15 cellular contexts compared by ENCODE assay signal in the genomic region with DNA sequence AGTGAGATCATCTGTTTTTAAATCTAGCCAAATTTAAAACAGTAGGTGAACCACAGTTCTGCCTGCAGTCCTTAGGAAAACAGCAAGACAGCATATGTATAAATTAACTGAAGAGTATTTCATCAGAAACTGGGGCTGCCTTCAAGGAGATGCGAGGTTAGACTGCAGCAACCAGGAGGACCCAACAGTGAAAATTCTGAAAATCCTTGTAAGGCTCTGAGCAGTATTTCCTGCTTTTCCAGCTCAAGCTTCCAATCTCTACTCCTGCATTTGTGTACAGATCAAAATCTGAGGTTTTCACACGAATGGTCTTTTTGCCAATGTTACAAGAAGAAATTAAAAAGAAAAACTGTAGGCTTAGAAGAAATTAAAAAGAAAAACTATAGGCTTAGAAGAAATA. TPM values are rescaled to one million over a fixed set of nuclear protein-coding genes. Genes with fewer than 3 reads are reported as not detected.
A peak's percentile ranks its signal among the peaks of the same experiment; 100 is the strongest.
DNase-seq lines count a peak whose midpoint lies in the region; ATAC-seq and TF ChIP-seq lines count a peak whose summit lies in the region.
"Had no signal": no experiment of that assay in that cellular context is flagged by ENCODE, and none has a peak within 500 bp of the region (broad histone marks: within the 10 kb centered on the region; RNA-seq: fewer than 3 reads in every experiment).

No MANE protein-coding gene starts in this region.

- H3K4me3 ChIP-seq in CD8-positive, alpha-beta T cell (ENCODE audit: low read depth, low read length), result no peak overlapping the region
- H3K4me3 ChIP-seq in GM23338, result no peak overlapping the region
- H3K4me3 ChIP-seq in effector memory CD4-positive, alpha-beta T cell (ENCODE audit: insufficient read depth, low read depth, low read length, poor library complexity, severe bottlenecking), result no peak overlapping the region
- H3K4me3 ChIP-seq: SJCRH30 had no signal

- H2AFZ ChIP-seq in GM23338, result no peak overlapping the region

- H3K4me1 ChIP-seq in CD8-positive, alpha-beta T cell (ENCODE audit: insufficient read depth, low read length), result peaks cover 6% of the 10 kb centered on the region
- peaks cover 7% of the 10 kb centered on the region; the same call in 1 of the 2 replicates for H3K4me1 ChIP-seq in GM23338 (ENCODE audit: insufficient read depth)
- no peaks in the 10 kb centered on the region for H3K4me1 ChIP-seq in effector memory CD4-positive, alpha-beta T cell (ENCODE audit: control insufficient read depth, insufficient read depth, low read length, poor library complexity, severe bottlenecking)
- H3K4me1 ChIP-seq: SJCRH30 had no signal

- H4K20me1 ChIP-seq in GM23338 (replicated peaks; ENCODE audit: insufficient read depth), result no peaks in the 10 kb centered on the region

- H3K36me3 Mint-ChIP-seq in CD8-positive, alpha-beta T cell, result no peaks in the 10 kb centered on the region
- H3K36me3 Mint-ChIP-seq in GM23338 (ENCODE audit: low read depth), result no peaks in the 10 kb centered on the region

- no peak overlapping the region for H3K4me2 ChIP-seq in GM23338

- no peaks in the 10 kb centered on the region for H3K79me2 ChIP-seq in GM23338 (replicated peaks; ENCODE audit: insufficient read depth)

- no peaks in the 10 kb centered on the region for H3F3A ChIP-seq in GM23338 (replicated peaks; ENCODE audit: low read depth)

- H3K9me2 ChIP-seq in GM23338 (ENCODE audit: insufficient read depth), result no peaks in the 10 kb centered on the region

- H3K36me3 ChIP-seq in CD8-positive, alpha-beta T cell (ENCODE audit: insufficient read depth, low read length), result no peaks in the 10 kb centered on the region
- H3K36me3 ChIP-seq in GM23338 (ENCODE audit: insufficient read depth), result no peaks in the 10 kb centered on the region
- H3K36me3 ChIP-seq in effector memory CD4-positive, alpha-beta T cell (ENCODE audit: control insufficient read depth, insufficient read depth, low read length), result no peaks in the 10 kb centered on the region
- H3K36me3 ChIP-seq: SJCRH30 had no signal

- peak overlapping the region; percentile 8 for H3K27ac Mint-ChIP-seq in CD8-positive, alpha-beta T cell
- peak overlapping the region; percentile 62; the same call in 1 of the 2 replicates for H3K27ac Mint-ChIP-seq in GM23338
- H3K27ac Mint-ChIP-seq: CD4-positive, alpha-beta T cell; T-helper 1 cell treated with Interleukin-12 subunit alpha and Interleukin-12 subunit beta and Interleukin-4 antibody, amounts not matched to agents 30 μg/mL and 1 μg/mL, for 36 hours had no signal

- peaks cover 9% of the 10 kb centered on the region for H3K4me1 Mint-ChIP-seq in CD8-positive, alpha-beta T cell (ENCODE audit: low read depth)
- peaks cover 9% of the 10 kb centered on the region; the same call in 2 of the 3 replicates for H3K4me1 Mint-ChIP-seq in GM23338

- CTCF ChIA-PET in CD8-positive, alpha-beta T cell (lab: Charles Lee), result no interaction called here

- ATAC-seq in CD8-positive, alpha-beta T cell, result no peak
- no peak for ATAC-seq in GM23338

- no peak for TF ChIP-seq CTCF in CD8-positive, alpha-beta T cell (IDR thresholded peaks at IDR 0.05)
- TF ChIP-seq CTCF in GM23338 (conservative IDR thresholded peaks at IDR 0.05; ENCODE audit: low read depth in 2 of 2), result no peak

- H3K4me3 Mint-ChIP-seq in CD8-positive, alpha-beta T cell, result no peak overlapping the region
- no peak overlapping the region for H3K4me3 Mint-ChIP-seq in GM23338
- H3K4me3 Mint-ChIP-seq: CD4-positive, alpha-beta T cell; T-helper 1 cell treated with Interleukin-12 subunit alpha and Interleukin-12 subunit beta and Interleukin-4 antibody, amounts not matched to agents 30 μg/mL and 1 μg/mL, for 36 hours had no signal

- POLR2A ChIA-PET in CD8-positive, alpha-beta T cell (lab: Charles Lee), result no interaction called here

- no peak overlapping the region for H3K27ac ChIP-seq in CD8-positive, alpha-beta T cell (ENCODE audit: low read depth, low read length)
- no peak overlapping the region for H3K27ac ChIP-seq in GM23338 (ENCODE audit: low read depth)
- H3K27ac ChIP-seq in effector memory CD4-positive, alpha-beta T cell (ENCODE audit: insufficient read depth, low read length, poor library complexity, severe bottlenecking), result no peak overlapping the region
- H3K27ac ChIP-seq: RWPE1, SJCRH30 had no signal

- no peaks in the 10 kb centered on the region for H3K27me3 ChIP-seq in CD8-positive, alpha-beta T cell (ENCODE audit: insufficient read depth, low read length)
- no peaks in the 10 kb centered on the region for H3K27me3 ChIP-seq in GM23338 (ENCODE audit: insufficient read depth)
- no peaks in the 10 kb centered on the region for H3K27me3 ChIP-seq in effector memory CD4-positive, alpha-beta T cell (replicated peaks; ENCODE audit: control insufficient read depth, insufficient read depth, low read length, poor library complexity, severe bottlenecking)
- H3K27me3 ChIP-seq: SJCRH30 had no signal

- H3K27me3 Mint-ChIP-seq in CD8-positive, alpha-beta T cell (ENCODE audit: low read depth), result no peaks in the 10 kb centered on the region
- H3K27me3 Mint-ChIP-seq in GM23338 (ENCODE audit: insufficient read depth, low read depth, poor library complexity), result no peaks in the 10 kb centered on the region
- H3K27me3 Mint-ChIP-seq: CD4-positive, alpha-beta T cell had no signal

- intact Hi-C loops in CD8-positive, alpha-beta T cell (cut with DNase I, micrococcal nuclease), result no loop called here

- no peaks in the 10 kb centered on the region for H3K9me3 Mint-ChIP-seq in CD8-positive, alpha-beta T cell
- H3K9me3 Mint-ChIP-seq in GM23338, result no peaks in the 10 kb centered on the region
- H3K9me3 Mint-ChIP-seq: CD4-positive, alpha-beta T cell; T-helper 1 cell treated with Interleukin-12 subunit alpha and Interleukin-12 subunit beta and Interleukin-4 antibody, amounts not matched to agents 30 μg/mL and 1 μg/mL, for 36 hours had no signal

- no peaks in the 10 kb centered on the region for H3K9me3 ChIP-seq in CD8-positive, alpha-beta T cell (ENCODE audit: low read length)
- H3K9me3 ChIP-seq in effector memory CD4-positive, alpha-beta T cell (ENCODE audit: control insufficient read depth, low read length), result no peaks in the 10 kb centered on the region
- H3K9me3 ChIP-seq: SJCRH30 had no signal

- DNase-seq in CD8-positive, alpha-beta T cell, result no peak
- DNase-seq in GM23338 (ENCODE audit: low spot score), result peak; percentile 10
- DNase-seq in NCI-H69 (lab: John Stamatoyannopoulos, UW), result peak; percentile 73
- peak; percentile 67 for DNase-seq in cerebellar cortex (ENCODE audit: low spot score)
- DNase-seq in AML-193 (lab: John Stamatoyannopoulos, UW), result no peak
- DNase-seq in effector memory CD4-positive, alpha-beta T cell, result no peak
- DNase-seq in NK-92 treated with Interleukin-12 subunit alpha and Interleukin-12 subunit beta, amount 100 ng/mL, for 24 hours (lab: John Stamatoyannopoulos, UW), result no peak
- no peak for DNase-seq in SIG-M5 (lab: John Stamatoyannopoulos, UW)
- DNase-seq: CD4-positive, alpha-beta T cell; DMS153; NCI-H1694 treated with DMSO at 0.1 percent for 48 hours; NCI-H526; SJCRH30 had no signal

TF ChIP-seq in GM23338, 12 proteins besides CTCF, POLR2A, EP300 and RAD21:
- no peak for TF ChIP-seq STAT1 (IDR thresholded peaks at IDR 0.05; ENCODE audit: unreplicated experiment)
- TF ChIP-seq JUNB (IDR thresholded peaks at IDR 0.05; ENCODE audit: unreplicated experiment), result no peak
- TF ChIP-seq, protein P1, sequence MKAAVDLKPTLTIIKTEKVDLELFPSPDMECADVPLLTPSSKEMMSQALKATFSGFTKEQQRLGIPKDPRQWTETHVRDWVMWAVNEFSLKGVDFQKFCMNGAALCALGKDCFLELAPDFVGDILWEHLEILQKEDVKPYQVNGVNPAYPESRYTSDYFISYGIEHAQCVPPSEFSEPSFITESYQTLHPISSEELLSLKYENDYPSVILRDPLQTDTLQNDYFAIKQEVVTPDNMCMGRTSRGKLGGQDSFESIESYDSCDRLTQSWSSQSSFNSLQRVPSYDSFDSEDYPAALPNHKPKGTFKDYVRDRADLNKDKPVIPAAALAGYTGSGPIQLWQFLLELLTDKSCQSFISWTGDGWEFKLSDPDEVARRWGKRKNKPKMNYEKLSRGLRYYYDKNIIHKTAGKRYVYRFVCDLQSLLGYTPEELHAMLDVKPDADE (IDR thresholded peaks at IDR 0.05), result no peak

RNA-seq across cellular contexts. Expression of a gene that starts 43.7 kb away (rescaled TPM):
- total RNA-seq in CD8-positive, alpha-beta T cell, result not detected
- 0.69 TPM in 1 of 2 replicates, not detected in the other for total RNA-seq in GM23338 (2014; rRNA removed; shearing (Covaris generic))
- 0.32 and 0.35 TPM in 2 replicates for polyA plus RNA-seq in GM23338 (2016; fragmentation: Nextera tagmentation; extraction: Ambion mirVana)
- total RNA-seq: CD4-positive, alpha-beta T cell; SJCRH30 had no signal

Comparison
In these comparisons a context has a peak if more than half of its experiments do, and no peak if none do; other contexts are left out.
1. DNase-seq: peak in GM23338 (single experiment), NCI-H69 (single experiment) and cerebellar cortex (single experiment); none in CD8-positive, alpha-beta T cell (0 of 7), AML-193 (0 of 2), effector memory CD4-positive, alpha-beta T cell (0 of 3), NK-92 treated with Interleukin-12 subunit alpha and Interleukin-12 subunit beta, amount 100 ng/mL, for 24 hours (single experiment) and SIG-M5 (single experiment).